In genomic region chr9:112754578-112754977, GRCh38 we compare ENCODE assay signal across 9 cellular contexts. TPM values are rescaled to one million over a fixed set of nuclear protein-coding genes. Genes with fewer than 3 reads are reported as not detected.
DNase-seq lines count a peak whose midpoint lies in the region; ATAC-seq lines count a peak whose summit lies in the region.
"Had no signal": no experiment of that assay in that cellular context is flagged by ENCODE, and none has a peak within 500 bp of the region (broad histone marks: within the 10 kb centered on the region; RNA-seq: fewer than 3 reads in every experiment).

No MANE protein-coding gene starts in this region.

- H3K27ac ChIP-seq in GM23248 = peak overlapping the region; percentile 84

- H3K36me3 ChIP-seq in GM23248 (ENCODE audit: low read depth) = no peaks in the 10 kb centered on the region

- H2AFZ ChIP-seq in GM23248 = peak overlapping the region; percentile 23; the same call in 1 of the 2 replicates

- H3K9ac ChIP-seq in GM23248 = peak overlapping the region; percentile 33

- no peaks in the 10 kb centered on the region for H3K9me3 ChIP-seq in GM23248 (ENCODE audit: low read depth)

- H3K4me3 ChIP-seq in GM23248 = peak overlapping the region; percentile 47

- 18 to 21% methylated on average over 3 of the region's 3 CpGs for WGBS in GM23248 (ENCODE audit: low coverage in 1 of 2, low lambda C conversion rate in 2 of 2, missing lambda C conversion rate in 2 of 2), 2 experiments

- peak overlapping the region; percentile 7 to 81 (median 73) for H3K27ac Mint-ChIP-seq in immature natural killer cell

- no peaks in the 10 kb centered on the region for H3K9me3 Mint-ChIP-seq in immature natural killer cell

- peaks cover 61% of the 10 kb centered on the region for H3F3A ChIP-seq in GM23248 (ENCODE audit: insufficient read depth)

- peaks cover 72 to 80% of the 10 kb centered on the region in 2 donors for H3K4me1 Mint-ChIP-seq in immature natural killer cell

- H3K79me2 ChIP-seq in GM23248 (ENCODE audit: insufficient read depth) = peaks cover 72% of the 10 kb centered on the region

- in situ Hi-C loops in GM23248 (cut with MboI) = no loop called here

- no peaks in the 10 kb centered on the region for H3K27me3 ChIP-seq in GM23248 (replicated peaks; ENCODE audit: insufficient read depth)

- no peaks in the 10 kb centered on the region for H4K20me1 ChIP-seq in GM23248 (ENCODE audit: insufficient read depth)

- H3K4me1 ChIP-seq in GM23248 (ENCODE audit: insufficient read depth) = peaks cover 60% of the 10 kb centered on the region

- peaks cover 7 to 32% (median 18%) of the 10 kb centered on the region in 3 donors for H3K27me3 Mint-ChIP-seq in immature natural killer cell (ENCODE audit: low read depth in 3 of 3)

- peak overlapping the region; percentile 36 to 84 (median 76) for H3K4me3 Mint-ChIP-seq in immature natural killer cell

- ATAC-seq in GM19452 (IDR thresholded peaks at IDR 0.05; ENCODE audit: unreplicated experiment) (no peak), left ventricle myocardium superior (no peak), HG02571 (IDR thresholded peaks at IDR 0.05; ENCODE audit: unreplicated experiment) (no peak)

- H3K36me3 Mint-ChIP-seq in immature natural killer cell = peaks cover 0 to 16% (median 12%) of the 10 kb centered on the region in 3 donors

- DNase-seq in AG20443 (ENCODE audit: low spot score) = peak; percentile 56
- DNase-seq in GM23248 = peak; percentile 76
- DNase-seq in activated CD4-positive, alpha-beta T cell treated with anti-CD3 and anti-CD28 coated beads, Interleukin-2, amount 50 U/mL, for 48 hours = peak; percentile 33 to 49
- DNase-seq in immature natural killer cell = peak; percentile 59 to 64 (median 60)
- no peak for DNase-seq in NCI-H510A (lab: John Stamatoyannopoulos, UW)
- DNase-seq in left ventricle myocardium superior = no peak
- DNase-seq: NCI-H69 had no signal

- no peaks in the 10 kb centered on the region for H3K9me2 ChIP-seq in GM23248 (ENCODE audit: insufficient read depth)

- intact Hi-C loops in left ventricle myocardium superior (cut with micrococcal nuclease) = no loop called here

- peak overlapping the region; percentile 82 for H3K4me2 ChIP-seq in GM23248 (ENCODE audit: unreplicated experiment)

RNA-seq across cellular contexts. Expression of gene SNX30, which starts 4.0 kb away (rescaled TPM):
- 26.7 and 31.2 TPM in 2 replicates for total RNA-seq in GM23248 (2014; rRNA removed; shearing (Covaris generic))
- 7.1 and 8.5 TPM in 2 replicates for polyA plus RNA-seq in GM23248 (2016; fragmentation: Nextera tagmentation; extraction: Ambion mirVana)
- 1 to 10 TPM; 1.1 to 3.1 (median 2.1) TPM for polyA plus RNA-seq in immature natural killer cell
- total RNA-seq in left ventricle myocardium superior = 4.3 TPM

RNA-seq across cellular contexts. Expression of gene INIP, which starts 36.7 kb away (rescaled TPM):
- total RNA-seq in GM23248 (2014; rRNA removed; shearing (Covaris generic)) = 18.5 and 22.9 TPM in 2 replicates
- polyA plus RNA-seq in GM23248 (2016; fragmentation: Nextera tagmentation; extraction: Ambion mirVana) (29.7 and 33.4 TPM in 2 replicates), immature natural killer cell (10 to 100 TPM; 27.9 to 39.6 (median 34.3) TPM)
- total RNA-seq in left ventricle myocardium superior = 15.1 TPM

Comparison
In these comparisons a context has a peak if more than half of its experiments do, and no peak if none do; other contexts are left out.
1. DNase-seq: peak in AG20443 (single experiment), GM23248 (single experiment), activated CD4-positive, alpha-beta T cell treated with anti-CD3 and anti-CD28 coated beads, Interleukin-2, amount 50 U/mL, for 48 hours (2 of 2) and immature natural killer cell (3 of 3); none in NCI-H510A (single experiment) and left ventricle myocardium superior (single experiment).